Comparison of ENCODE assay signal across 8 cellular contexts in genomic region chrX:123962794-123963373, GRCh38. TPM values are rescaled to one million over a fixed set of nuclear protein-coding genes. Genes with fewer than 3 reads are reported as not detected.
DNase-seq lines count a peak whose midpoint lies in the region; ATAC-seq, FAIRE-seq and TF ChIP-seq lines count a peak whose summit lies in the region.

No MANE protein-coding gene starts in this region.

- in situ Hi-C loops in GM13977 (cut with MboI; ENCODE audit: low pct_unique_long_range_greater_than_20kb, low sequenced_read_pairs, unreplicated experiment): no loop called here

- H3K4me1 ChIP-seq in left ventricle myocardium inferior (peaks cover 21% of the 10 kb centered on the region), prostate gland (replicated peaks) (no peaks in the 10 kb centered on the region)

- H3K9me3 ChIP-seq in left ventricle myocardium inferior (replicated peaks): no peaks in the 10 kb centered on the region
- H3K9me3 ChIP-seq in prostate gland: no peaks in the 10 kb centered on the region

- no peaks in the 10 kb centered on the region for H3K27me3 Mint-ChIP-seq in T-helper 1 cell treated with Interleukin-12 subunit alpha and Interleukin-12 subunit beta and Interleukin-4 antibody, amounts not matched to agents 30 μg/mL and 1 μg/mL, for 36 hours (ENCODE audit: low read depth)

- under 1% methylated on average over 21 of the region's 22 CpGs for WGBS in prostate gland

- peaks cover 20% of the 10 kb centered on the region for H3K36me3 Mint-ChIP-seq in T-helper 1 cell treated with Interleukin-12 subunit alpha and Interleukin-12 subunit beta and Interleukin-4 antibody, amounts not matched to agents 30 μg/mL and 1 μg/mL, for 36 hours (ENCODE audit: low read depth)

- no peaks in the 10 kb centered on the region for H3K27me3 ChIP-seq in left ventricle myocardium inferior (ENCODE audit: low read depth)
- H3K27me3 ChIP-seq in prostate gland (replicated peaks; ENCODE audit: insufficient read depth): no peaks in the 10 kb centered on the region

- peak overlapping the region; percentile 98 for H3K4me3 Mint-ChIP-seq in T-helper 1 cell treated with Interleukin-12 subunit alpha and Interleukin-12 subunit beta and Interleukin-4 antibody, amounts not matched to agents 30 μg/mL and 1 μg/mL, for 36 hours

- FAIRE-seq in urothelium cell line (lab: Jason Lieb, UNC): no peak

- no peaks in the 10 kb centered on the region for H3K36me3 ChIP-seq in left ventricle myocardium inferior
- H3K36me3 ChIP-seq in prostate gland: no peaks in the 10 kb centered on the region

- peak overlapping the region; percentile 100 for H3K27ac Mint-ChIP-seq in T-helper 1 cell treated with Interleukin-12 subunit alpha and Interleukin-12 subunit beta and Interleukin-4 antibody, amounts not matched to agents 30 μg/mL and 1 μg/mL, for 36 hours

- H3K4me1 Mint-ChIP-seq in T-helper 1 cell treated with Interleukin-12 subunit alpha and Interleukin-12 subunit beta and Interleukin-4 antibody, amounts not matched to agents 30 μg/mL and 1 μg/mL, for 36 hours (ENCODE audit: low read depth): peaks cover 27% of the 10 kb centered on the region

- peak; percentile 63 for TF ChIP-seq POLR2A in prostate gland (IDR thresholded peaks at IDR 0.05)

- intact Hi-C loops in left ventricle myocardium inferior (cut with micrococcal nuclease) (no loop called here), prostate gland (cut with DNase I) (loop anchor here (5.0 kb wide), 1 partner anchor 54 kb away; no protein-coding TSS in a partner anchor)

- peak; percentile 62 for ATAC-seq in HG02885 (IDR thresholded peaks at IDR 0.05; ENCODE audit: poor library complexity, unreplicated experiment)

- TF ChIP-seq CTCF in GM13977 (IDR thresholded peaks at IDR 0.05; ENCODE audit: extremely low read depth, insufficient read depth, missing control alignments) (no peak), left ventricle myocardium inferior (IDR thresholded peaks at IDR 0.05; ENCODE audit: borderline replicate concordance) (no peak), prostate gland (IDR thresholded peaks at IDR 0.05) (peak in 1 of 4 experiments; percentile 13)

- H3K4me3 ChIP-seq in left ventricle myocardium inferior: peak overlapping the region; percentile 84
- H3K4me3 ChIP-seq in prostate gland: peak overlapping the region; percentile 49 to 57

- no peaks in the 10 kb centered on the region for H3K9me3 Mint-ChIP-seq in T-helper 1 cell treated with Interleukin-12 subunit alpha and Interleukin-12 subunit beta and Interleukin-4 antibody, amounts not matched to agents 30 μg/mL and 1 μg/mL, for 36 hours

- DNase-seq in GM13977 (ENCODE audit: low spot score): peak; percentile 63
- DNase-seq in NCI-H1694 (lab: John Stamatoyannopoulos, UW): peak; percentile 93
- peak; percentile 1 to 84 (median 61) for DNase-seq in amygdala (lab: John Stamatoyannopoulos, UW)
- DNase-seq in left ventricle myocardium inferior: peak; percentile 86
- DNase-seq in prostate gland (ENCODE audit: low spot score): peak; percentile 92
- peak; percentile 67 for DNase-seq in urothelium cell line (ENCODE audit: low spot score)

- H3K27ac ChIP-seq in left ventricle myocardium inferior (replicated peaks) (peak overlapping the region; percentile 98), prostate gland (peak overlapping the region; percentile 98 to 99)

RNA-seq across cellular contexts. Expression of gene STAG2, which starts 1.4 kb away (rescaled TPM):
- total RNA-seq in left ventricle myocardium inferior (29.3 TPM), prostate gland (10 to 100 TPM; 32.6 to 51.2 TPM)

Comparison
In these comparisons a context has a peak if more than half of its experiments do, and no peak if none do; other contexts are left out.
1. Peak in every context shown above with its lines: DNase-seq, ATAC-seq, H3K4me3 ChIP-seq and H3K27ac ChIP-seq.